In the genomic region with DNA sequence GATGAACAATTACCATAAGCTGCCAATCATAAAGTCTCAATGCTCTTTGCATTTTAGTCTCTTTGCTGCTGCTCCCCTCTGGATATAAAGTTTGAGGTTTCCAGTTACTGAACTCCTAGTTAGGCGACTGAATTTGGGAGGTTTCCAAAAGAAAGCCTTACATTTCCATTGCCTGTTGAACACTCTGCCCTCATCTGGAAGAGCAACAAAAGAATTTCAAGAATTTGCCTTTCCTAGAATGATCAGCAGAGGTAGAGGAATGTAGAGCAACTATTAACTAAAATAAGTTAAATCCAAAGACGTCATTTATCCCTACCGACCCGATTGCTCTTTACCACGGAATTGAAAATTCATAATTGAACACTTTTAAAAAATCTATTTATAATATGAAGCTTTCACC, we compare ENCODE assay signal across 27 cellular contexts. TPM values are rescaled to one million over a fixed set of nuclear protein-coding genes. Genes with fewer than 3 reads are reported as not detected.
DNase-seq lines count a peak whose midpoint lies in the region; ATAC-seq and TF ChIP-seq lines count a peak whose summit lies in the region.
"Had no signal": no experiment of that assay in that cellular context is flagged by ENCODE, and none has a peak within 500 bp of the region (broad histone marks: within the 10 kb centered on the region; RNA-seq: fewer than 3 reads in every experiment).

No MANE protein-coding gene starts in this region.

- no peaks in the 10 kb centered on the region for H4K20me1 ChIP-seq in neural progenitor cell (ENCODE audit: low read depth)
- H4K20me1 ChIP-seq in osteoblast (ENCODE audit: insufficient read depth, low read length): no peaks in the 10 kb centered on the region

- H3K9me3 ChIP-seq in SJSA1 (replicated peaks) (no peaks in the 10 kb centered on the region), neural progenitor cell (ENCODE audit: low read depth) (no peaks in the 10 kb centered on the region), osteoblast (ENCODE audit: low read depth, low read length) (no peaks in the 10 kb centered on the region)
- H3K9me3 ChIP-seq: colonic mucosa, esophagus squamous epithelium, testis had no signal

- DNase-seq in HCEC 1CT: peak; percentile 19
- peak in 1 of 2 experiments; percentile 35 for DNase-seq in SJSA1 (ENCODE audit: low read depth in 1 of 2, low spot score in 2 of 2)
- DNase-seq in fibroblast of the aortic adventitia (ENCODE audit: low read depth): peak; percentile 22
- DNase-seq in neural progenitor cell (ENCODE audit: low spot score): peak; percentile 16
- DNase-seq in osteoblast (ENCODE audit: insufficient read length, low spot score, missing footprints): no peak
- DNase-seq in head of caudate nucleus: no peak
- no peak for DNase-seq in activated naive CD4-positive, alpha-beta T cell treated with anti-CD3 and anti-CD28 coated beads, Interleukin-2, amount 50 U/mL, for 72 hours (ENCODE audit: low spot score in 2 of 2)
- DNase-seq in NOMO-1 treated with DMSO at 0.1 percent for 48 hours (lab: John Stamatoyannopoulos, UW; ENCODE audit: unreplicated experiment): no peak
- DNase-seq: activated B cell treated with CpG ODN at 0.5 μM for 24 hours; activated naive CD8-positive, alpha-beta T cell treated with anti-CD3 and anti-CD28 coated beads for 36 hours; brain microvascular endothelial cell; colonic mucosa; endodermal cell; esophagus squamous epithelium; H9; Karpas-422; left cardiac atrium; naive B cell; NCI-H1694; NCI-H510A treated with DMSO at 0.1 percent for 48 hours; right cardiac atrium; stimulated activated CD4-positive, alpha-beta T cell treated with anti-CD3 and anti-CD28 coated beads, Interleukin-12 subunit alpha, Interleukin-12 subunit beta, amount 100 ng/mL, for 4 hours; stimulated activated CD4-positive, alpha-beta T cell treated with anti-CD3 and anti-CD28 coated beads, Interleukin-4, amount 100 ng/mL, for 4 hours; stimulated activated naive CD4-positive, alpha-beta T cell; testis had no signal

- no peaks in the 10 kb centered on the region for H3F3A ChIP-seq in neural progenitor cell (ENCODE audit: low read depth)

- H3K36me3 ChIP-seq in SJSA1: no peaks in the 10 kb centered on the region
- H3K36me3 ChIP-seq in neural progenitor cell: no peaks in the 10 kb centered on the region
- H3K36me3 ChIP-seq in osteoblast (ENCODE audit: insufficient read depth, low read length): no peaks in the 10 kb centered on the region
- H3K36me3 ChIP-seq: brain microvascular endothelial cell, colonic mucosa, esophagus squamous epithelium had no signal

- H2AFZ ChIP-seq in neural progenitor cell (replicated peaks) (no peak overlapping the region), osteoblast (ENCODE audit: low read length) (no peak overlapping the region)

- H3K79me2 ChIP-seq in neural progenitor cell (ENCODE audit: low read depth): no peaks in the 10 kb centered on the region
- H3K79me2 ChIP-seq in osteoblast (ENCODE audit: insufficient read depth, low read length): no peaks in the 10 kb centered on the region

- no peaks in the 10 kb centered on the region for H3K9me3 Mint-ChIP-seq in neural progenitor cell
- H3K9me3 Mint-ChIP-seq in activated naive CD4-positive, alpha-beta T cell treated with anti-CD3 and anti-CD28 coated beads, Interleukin-2, amount 50 U/mL, for 72 hours: no peaks in the 10 kb centered on the region
- H3K9me3 Mint-ChIP-seq: activated naive CD8-positive, alpha-beta T cell treated with anti-CD3 and anti-CD28 coated beads for 36 hours; activated T-helper 17 cell treated with anti-CD3 and anti-CD28 coated beads, Interleukin-2, amount 50 U/mL, for 72 hours; H9 had no signal

- H3K27ac ChIP-seq in SJSA1: 0 out of 2 replicates have a peak overlapping the region, but pooled peaks have one; percentile 19
- no peak overlapping the region for H3K27ac ChIP-seq in neural progenitor cell
- no peak overlapping the region for H3K27ac ChIP-seq in osteoblast (ENCODE audit: low read depth, low read length)
- H3K27ac ChIP-seq: brain microvascular endothelial cell, C4-2B, colonic mucosa, esophagus squamous epithelium, testis had no signal

- ATAC-seq in activated naive CD4-positive, alpha-beta T cell treated with anti-CD3 and anti-CD28 coated beads, Interleukin-2, amount 50 U/mL, for 72 hours: no peak
- ATAC-seq: activated T-helper 17 cell treated with anti-CD3 and anti-CD28 coated beads, Interleukin-2, amount 50 U/mL, for 72 hours; left cardiac atrium; right cardiac atrium had no signal

- intact Hi-C loops in head of caudate nucleus (cut with DNase I): no loop called here

- no peaks in the 10 kb centered on the region for H3K4me1 Mint-ChIP-seq in neural progenitor cell
- H3K4me1 Mint-ChIP-seq: activated B cell treated with CpG ODN at 0.5 μM for 24 hours; activated naive CD8-positive, alpha-beta T cell treated with anti-CD3 and anti-CD28 coated beads for 36 hours; activated T-helper 17 cell treated with anti-CD3 and anti-CD28 coated beads, Interleukin-2, amount 50 U/mL, for 72 hours; naive B cell had no signal

- no peak overlapping the region for H3K4me3 ChIP-seq in SJSA1
- H3K4me3 ChIP-seq in fibroblast of the aortic adventitia (ENCODE audit: low read depth, low read length): no peak overlapping the region
- H3K4me3 ChIP-seq in neural progenitor cell: no peak overlapping the region
- H3K4me3 ChIP-seq in osteoblast (ENCODE audit: insufficient read depth, low read length): no peak overlapping the region
- H3K4me3 ChIP-seq: colonic mucosa, esophagus squamous epithelium, testis had no signal

- H3K36me3 Mint-ChIP-seq in neural progenitor cell: no peaks in the 10 kb centered on the region
- H3K36me3 Mint-ChIP-seq in activated naive CD4-positive, alpha-beta T cell treated with anti-CD3 and anti-CD28 coated beads, Interleukin-2, amount 50 U/mL, for 72 hours: no peaks in the 10 kb centered on the region
- H3K36me3 Mint-ChIP-seq: activated naive CD8-positive, alpha-beta T cell treated with anti-CD3 and anti-CD28 coated beads for 36 hours; naive B cell had no signal

- peaks cover 1% of the 10 kb centered on the region for H3K27me3 Mint-ChIP-seq in neural progenitor cell (ENCODE audit: insufficient read depth, low read depth)

- no peak overlapping the region for H3K27ac Mint-ChIP-seq in neural progenitor cell
- H3K27ac Mint-ChIP-seq in activated naive CD4-positive, alpha-beta T cell treated with anti-CD3 and anti-CD28 coated beads, Interleukin-2, amount 50 U/mL, for 72 hours: no peak overlapping the region
- H3K27ac Mint-ChIP-seq: activated B cell treated with CpG ODN at 0.5 μM for 24 hours; activated naive CD8-positive, alpha-beta T cell treated with anti-CD3 and anti-CD28 coated beads for 36 hours; activated T-helper 17 cell treated with anti-CD3 and anti-CD28 coated beads, Interleukin-2, amount 50 U/mL, for 72 hours; endodermal cell; H9; naive B cell had no signal

- TF ChIP-seq CTCF in fibroblast of the aortic adventitia (IDR thresholded peaks at IDR 0.05; ENCODE audit: insufficient read depth, low read length): no peak
- TF ChIP-seq CTCF in neural progenitor cell (IDR thresholded peaks at IDR 0.05): no peak
- no peak for TF ChIP-seq CTCF in osteoblast (IDR thresholded peaks at IDR 0.05; ENCODE audit: extremely low read depth, low read depth, low read length)

- H3K4me1 ChIP-seq in SJSA1 (replicated peaks) (peaks cover 17% of the 10 kb centered on the region), neural progenitor cell (peaks cover 7% of the 10 kb centered on the region), osteoblast (ENCODE audit: insufficient read depth, low read length) (no peaks in the 10 kb centered on the region)
- H3K4me1 ChIP-seq: colonic mucosa, esophagus squamous epithelium, testis had no signal

- no peak overlapping the region for H3K4me2 ChIP-seq in neural progenitor cell
- no peak overlapping the region for H3K4me2 ChIP-seq in osteoblast (ENCODE audit: insufficient read depth, low read length)

- no peak overlapping the region for H3K4me3 Mint-ChIP-seq in neural progenitor cell
- H3K4me3 Mint-ChIP-seq: activated B cell treated with CpG ODN at 0.5 μM for 24 hours; activated naive CD8-positive, alpha-beta T cell treated with anti-CD3 and anti-CD28 coated beads for 36 hours; activated T-helper 17 cell treated with anti-CD3 and anti-CD28 coated beads, Interleukin-2, amount 50 U/mL, for 72 hours; endodermal cell; H9 had no signal

- no peak overlapping the region for H3K9ac ChIP-seq in neural progenitor cell

- H3K27me3 ChIP-seq in SJSA1 (replicated peaks) (no peaks in the 10 kb centered on the region), neural progenitor cell (no peaks in the 10 kb centered on the region), osteoblast (ENCODE audit: insufficient read depth, low read length) (no peaks in the 10 kb centered on the region)
- H3K27me3 ChIP-seq: brain microvascular endothelial cell, colonic mucosa, esophagus squamous epithelium, testis had no signal

RNA-seq across cellular contexts. Expression of gene PRICKLE2, which starts 53.4 kb away (rescaled TPM):
- total RNA-seq in SJSA1 (2014; rRNA removed; shearing (Covaris generic)): 9.7 and 18.3 TPM in 2 replicates
- total RNA-seq in fibroblast of the aortic adventitia (ENCODE audit: low replicate concordance): 22.0 and 45.1 TPM in 2 replicates
- total RNA-seq in neural progenitor cell (ENCODE audit: low replicate concordance): 10.7 and 11.5 TPM in 2 replicates
- total RNA-seq in osteoblast: 18.8 and 25.0 TPM in 2 replicates
- total RNA-seq in activated naive CD4-positive, alpha-beta T cell treated with anti-CD3 and anti-CD28 coated beads, Interleukin-2, amount 50 U/mL, for 72 hours: not detected
- total RNA-seq: activated naive CD8-positive, alpha-beta T cell treated with anti-CD3 and anti-CD28 coated beads for 36 hours; activated T-helper 17 cell treated with anti-CD3 and anti-CD28 coated beads, Interleukin-2, amount 50 U/mL, for 72 hours had no signal

Comparison
In these comparisons a context has a peak if more than half of its experiments do, and no peak if none do; other contexts are left out.
1. DNase-seq: peak in HCEC 1CT (single experiment), fibroblast of the aortic adventitia (single experiment) and neural progenitor cell (single experiment); none in osteoblast (single experiment), head of caudate nucleus (0 of 42), activated naive CD4-positive, alpha-beta T cell treated with anti-CD3 and anti-CD28 coated beads, Interleukin-2, amount 50 U/mL, for 72 hours (0 of 2) and NOMO-1 treated with DMSO at 0.1 percent for 48 hours (single experiment).
2. RNA of gene PRICKLE2, which starts 53.4 kb away (total RNA-seq): 22.0 to 45.1 TPM in fibroblast of the aortic adventitia, 18.8 to 25.0 TPM in osteoblast, 9.7 to 18.3 TPM in SJSA1 and 10.7 to 11.5 TPM in neural progenitor cell; not detected in activated naive CD4-positive, alpha-beta T cell treated with anti-CD3 and anti-CD28 coated beads, Interleukin-2, amount 50 U/mL, for 72 hours; every median in the first group is over 10 times any median in the second.